ENCODE assay signal across 1 cellular context in genomic region chr15:42608110-42608531, GRCh38.
TF ChIP-seq lines count a peak whose summit lies in the region.

No MANE protein-coding gene starts in this region.

TF ChIP-seq in GM23338, 12 proteins besides CTCF, POLR2A, EP300 and RAD21 (continued from another document):
- TF ChIP-seq ZNF462 (CRISPR knock-in tag; IDR thresholded peaks at IDR 0.05) (no peak), CREB1 (CRISPR knock-in tag; IDR thresholded peaks at IDR 0.05; ENCODE audit: low read depth) (no peak)
